1 cellular context compared by ENCODE assay signal in the genomic region with DNA sequence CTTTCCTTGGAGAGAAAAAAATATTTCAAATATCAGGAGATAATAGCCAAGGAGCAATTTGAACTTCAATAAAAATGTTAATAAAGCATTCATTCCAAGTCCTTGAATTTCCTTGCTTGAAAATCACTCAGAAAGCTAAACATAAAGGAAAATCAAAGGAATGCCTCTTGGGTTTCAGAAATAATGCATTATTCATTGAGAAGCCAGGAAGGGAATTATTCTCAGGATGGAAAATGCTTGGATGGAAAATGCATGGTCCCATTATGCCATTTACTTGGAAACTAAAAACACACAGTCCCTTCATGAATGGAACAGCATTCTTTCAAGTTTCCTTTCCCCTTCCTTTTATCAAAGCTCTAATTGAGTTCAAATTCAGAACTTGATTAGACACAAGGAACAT.
TF ChIP-seq lines count a peak whose summit lies in the region.

No MANE protein-coding gene starts in this region.

TF ChIP-seq in GM23338, 12 proteins besides CTCF, POLR2A, EP300 and RAD21 (continued from another document):
- TF ChIP-seq, protein P1, sequence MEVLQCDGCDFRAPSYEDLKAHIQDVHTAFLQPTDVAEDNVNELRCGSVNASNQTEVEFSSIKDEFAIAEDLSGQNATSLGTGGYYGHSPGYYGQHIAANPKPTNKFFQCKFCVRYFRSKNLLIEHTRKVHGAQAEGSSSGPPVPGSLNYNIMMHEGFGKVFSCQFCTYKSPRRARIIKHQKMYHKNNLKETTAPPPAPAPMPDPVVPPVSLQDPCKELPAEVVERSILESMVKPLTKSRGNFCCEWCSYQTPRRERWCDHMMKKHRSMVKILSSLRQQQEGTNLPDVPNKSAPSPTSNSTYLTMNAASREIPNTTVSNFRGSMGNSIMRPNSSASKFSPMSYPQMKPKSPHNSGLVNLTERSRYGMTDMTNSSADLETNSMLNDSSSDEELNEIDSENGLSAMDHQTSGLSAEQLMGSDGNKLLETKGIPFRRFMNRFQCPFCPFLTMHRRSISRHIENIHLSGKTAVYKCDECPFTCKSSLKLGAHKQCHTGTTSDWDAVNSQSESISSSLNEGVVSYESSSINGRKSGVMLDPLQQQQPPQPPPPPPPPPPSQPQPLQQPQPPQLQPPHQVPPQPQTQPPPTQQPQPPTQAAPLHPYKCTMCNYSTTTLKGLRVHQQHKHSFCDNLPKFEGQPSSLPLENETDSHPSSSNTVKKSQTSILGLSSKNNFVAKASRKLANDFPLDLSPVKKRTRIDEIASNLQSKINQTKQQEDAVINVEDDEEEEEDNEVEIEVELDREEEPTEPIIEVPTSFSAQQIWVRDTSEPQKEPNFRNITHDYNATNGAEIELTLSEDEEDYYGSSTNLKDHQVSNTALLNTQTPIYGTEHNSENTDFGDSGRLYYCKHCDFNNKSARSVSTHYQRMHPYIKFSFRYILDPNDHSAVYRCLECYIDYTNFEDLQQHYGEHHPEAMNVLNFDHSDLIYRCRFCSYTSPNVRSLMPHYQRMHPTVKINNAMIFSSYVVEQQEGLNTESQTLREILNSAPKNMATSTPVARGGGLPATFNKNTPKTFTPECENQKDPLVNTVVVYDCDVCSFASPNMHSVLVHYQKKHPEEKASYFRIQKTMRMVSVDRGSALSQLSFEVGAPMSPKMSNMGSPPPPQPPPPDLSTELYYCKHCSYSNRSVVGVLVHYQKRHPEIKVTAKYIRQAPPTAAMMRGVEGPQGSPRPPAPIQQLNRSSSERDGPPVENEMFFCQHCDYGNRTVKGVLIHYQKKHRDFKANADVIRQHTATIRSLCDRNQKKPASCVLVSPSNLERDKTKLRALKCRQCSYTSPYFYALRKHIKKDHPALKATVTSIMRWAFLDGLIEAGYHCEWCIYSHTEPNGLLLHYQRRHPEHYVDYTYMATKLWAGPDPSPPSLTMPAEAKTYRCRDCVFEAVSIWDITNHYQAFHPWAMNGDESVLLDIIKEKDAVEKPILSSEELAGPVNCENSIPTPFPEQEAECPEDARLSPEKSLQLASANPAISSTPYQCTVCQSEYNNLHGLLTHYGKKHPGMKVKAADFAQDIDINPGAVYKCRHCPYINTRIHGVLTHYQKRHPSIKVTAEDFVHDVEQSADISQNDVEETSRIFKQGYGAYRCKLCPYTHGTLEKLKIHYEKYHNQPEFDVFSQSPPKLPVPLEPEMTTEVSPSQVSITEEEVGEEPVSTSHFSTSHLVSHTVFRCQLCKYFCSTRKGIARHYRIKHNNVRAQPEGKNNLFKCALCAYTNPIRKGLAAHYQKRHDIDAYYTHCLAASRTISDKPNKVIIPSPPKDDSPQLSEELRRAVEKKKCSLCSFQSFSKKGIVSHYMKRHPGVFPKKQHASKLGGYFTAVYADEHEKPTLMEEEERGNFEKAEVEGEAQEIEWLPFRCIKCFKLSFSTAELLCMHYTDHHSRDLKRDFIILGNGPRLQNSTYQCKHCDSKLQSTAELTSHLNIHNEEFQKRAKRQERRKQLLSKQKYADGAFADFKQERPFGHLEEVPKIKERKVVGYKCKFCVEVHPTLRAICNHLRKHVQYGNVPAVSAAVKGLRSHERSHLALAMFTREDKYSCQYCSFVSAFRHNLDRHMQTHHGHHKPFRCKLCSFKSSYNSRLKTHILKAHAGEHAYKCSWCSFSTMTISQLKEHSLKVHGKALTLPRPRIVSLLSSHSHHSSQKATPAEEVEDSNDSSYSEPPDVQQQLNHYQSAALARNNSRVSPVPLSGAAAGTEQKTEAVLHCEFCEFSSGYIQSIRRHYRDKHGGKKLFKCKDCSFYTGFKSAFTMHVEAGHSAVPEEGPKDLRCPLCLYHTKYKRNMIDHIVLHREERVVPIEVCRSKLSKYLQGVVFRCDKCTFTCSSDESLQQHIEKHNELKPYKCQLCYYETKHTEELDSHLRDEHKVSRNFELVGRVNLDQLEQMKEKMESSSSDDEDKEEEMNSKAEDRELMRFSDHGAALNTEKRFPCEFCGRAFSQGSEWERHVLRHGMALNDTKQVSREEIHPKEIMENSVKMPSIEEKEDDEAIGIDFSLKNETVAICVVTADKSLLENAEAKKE (CRISPR knock-in tag; IDR thresholded peaks at IDR 0.05): no peak
- no peak for TF ChIP-seq STAT1 (IDR thresholded peaks at IDR 0.05; ENCODE audit: unreplicated experiment)
- no peak for TF ChIP-seq ZNF331 (CRISPR knock-in tag; IDR thresholded peaks at IDR 0.05; ENCODE audit: low read depth)
